Comparison of ENCODE assay signal across 8 cellular contexts in genomic region chr3:158672293-158673176, GRCh38. TPM values are rescaled to one million over a fixed set of nuclear protein-coding genes. Genes with fewer than 3 reads are reported as not detected.
DNase-seq lines count a peak whose midpoint lies in the region; ATAC-seq, FAIRE-seq and TF ChIP-seq lines count a peak whose summit lies in the region.

LXN (minus strand) TSS chr3:158672648; CDS start chr3:158672478, 170 bp downstream.

- FAIRE-seq in GM12892 (lab: Jason Lieb, UNC): peak; percentile 96

- peak; percentile 100 for ATAC-seq in HG02588 (IDR thresholded peaks at IDR 0.05; ENCODE audit: unreplicated experiment)
- peak; percentile 94 to 95 for ATAC-seq in naive B cell (ENCODE audit: low read depth in 2 of 2)

- H3K4me1 Mint-ChIP-seq in naive B cell: peaks cover 18 to 28% (median 23%) of the 10 kb centered on the region in 3 donors

- DNase-seq in GM12892 (ENCODE audit: insufficient read length) (peak; percentile 74), NCI-H226 (peak; percentile 78), fibroblast of gingiva (ENCODE audit: low read depth) (peak; percentile 73), naive B cell (peak; percentile 63), NCI-H187 treated with DMSO at 0.1 percent for 48 hours (lab: John Stamatoyannopoulos, UW) (no peak)
- DNase-seq in activated T-helper 1 cell treated with anti-CD3 and anti-CD28 coated beads, Interleukin-2, amount 50 U/mL, for 16 hours (ENCODE audit: low read depth in 1 of 2, low spot score in 1 of 2): peak; percentile 53 to 64
- peak; percentile 53 to 78 for DNase-seq in stimulated activated CD8-positive, alpha-beta memory T cell treated with anti-CD3 and anti-CD28 coated beads, Interleukin-7, amount 100 ng/mL, for 48 hours (ENCODE audit: extremely low read depth in 1 of 2, low read depth in 1 of 2)

- H3K27me3 Mint-ChIP-seq in naive B cell: no peaks in the 10 kb centered on the region

- peak; percentile 82 for TF ChIP-seq POLR2A in GM12892 (IDR thresholded peaks at IDR 0.05; ENCODE audit: low read depth, low read length)

- peak within 1 kb of the TSS; percentile 70 to 96 (median 90) for H3K27ac Mint-ChIP-seq in naive B cell

- peak within 1 kb of the TSS; percentile 89 to 97 (median 95) for H3K4me3 Mint-ChIP-seq in naive B cell

- peaks cover 0 to 16% of the 10 kb centered on the region in 2 donors for H3K36me3 Mint-ChIP-seq in naive B cell

- H3K9me3 Mint-ChIP-seq in naive B cell: no peaks in the 10 kb centered on the region

RNA-seq across cellular contexts. Expression of gene LXN, which starts in this region (rescaled TPM):
- polyA plus RNA-seq in GM12892 (2012; ENCODE audit: missing spikeins): 19.3 TPM
- 10 to 100 TPM in 4 of 6 donors, 1 to 10 TPM in 2; 6.2 to 15.4 (median 12.0) TPM for polyA plus RNA-seq in naive B cell (ENCODE audit: low read depth in 6 of 6)
